Comparison of ENCODE assay signal across 22 cellular contexts in genomic region chr12:94987806-94988205, GRCh38. TPM values are rescaled to one million over a fixed set of nuclear protein-coding genes. Genes with fewer than 3 reads are reported as not detected.
DNase-seq lines count a peak whose midpoint lies in the region; ATAC-seq lines count a peak whose summit lies in the region.
"Had no signal": no experiment of that assay in that cellular context is flagged by ENCODE, and none has a peak within 500 bp of the region (broad histone marks: within the 10 kb centered on the region; RNA-seq: fewer than 3 reads in every experiment).

No MANE protein-coding gene starts in this region.

- CTCF ChIA-PET in activated CD8-positive, alpha-beta T cell treated with anti-CD3 and anti-CD28 coated beads, Interleukin-2, amount 10 ng/mL, durations not matched to agents 7 days and 5 days (lab: Charles Lee): no interaction called here
- CTCF ChIA-PET in naive thymus-derived CD4-positive, alpha-beta T cell (lab: Charles Lee): interaction anchor here (0.6 kb wide), 1 partner anchor 84 kb away, joined by 7 read pairs; no protein-coding TSS in a partner anchor

- H3K9me3 ChIP-seq in naive thymus-derived CD4-positive, alpha-beta T cell (ENCODE audit: control insufficient read depth in 2 of 3, low read length in 3 of 3): no peaks in the 10 kb centered on the region
- H3K9me3 ChIP-seq: esophagus muscularis mucosa, left lung, right atrium auricular region had no signal

- POLR2A ChIA-PET in activated CD8-positive, alpha-beta T cell treated with anti-CD3 and anti-CD28 coated beads, Interleukin-2, amount 10 ng/mL, durations not matched to agents 7 days and 5 days (lab: Charles Lee): interaction anchor here (3.2 kb wide), 1 partner anchor 15 kb away, joined by 29 read pairs; the partner anchor contains the start of gene NDUFA12
- POLR2A ChIA-PET in naive thymus-derived CD4-positive, alpha-beta T cell (lab: Charles Lee): interaction anchor here (1.7 to 5.5 kb wide), 2 partner anchors 15 to 16 kb away, joined by 10 to 52 read pairs; partner anchors contain the start of gene NDUFA12

- peaks cover 52% of the 10 kb centered on the region for H3K36me3 Mint-ChIP-seq in activated CD8-positive, alpha-beta T cell treated with anti-CD3 and anti-CD28 coated beads, Interleukin-2, amount 10 ng/mL, durations not matched to agents 7 days and 5 days (ENCODE audit: low read depth)
- peaks cover 16 to 33% (median 22%) of the 10 kb centered on the region in 5 donors for H3K36me3 Mint-ChIP-seq in naive thymus-derived CD4-positive, alpha-beta T cell

- H3K4me3 Mint-ChIP-seq in activated CD8-positive, alpha-beta T cell treated with anti-CD3 and anti-CD28 coated beads, Interleukin-2, amount 10 ng/mL, durations not matched to agents 7 days and 5 days: peak overlapping the region; percentile 6
- peak overlapping the region; percentile 42 to 90 (median 64) for H3K4me3 Mint-ChIP-seq in naive thymus-derived CD4-positive, alpha-beta T cell
- H3K4me3 Mint-ChIP-seq: activated B cell treated with CpG ODN at 0.5 μM for 24 hours; CD14-positive monocyte; stimulated activated naive B cell treated with anti-CD40 and anti-IgM and Interleukin-4, amounts not matched to agents 10 μg/mL and 1 μg/mL and 100 μg/mL, for 72 hours had no signal

- ATAC-seq in activated CD4-positive, CD25-positive, alpha-beta regulatory T cell treated with anti-CD3 and anti-CD28 coated beads, Interleukin-2, amount 50 U/mL, for 24 hours: peak; percentile 21 to 24
- ATAC-seq in activated CD8-positive, alpha-beta T cell treated with anti-CD3 and anti-CD28 coated beads, Interleukin-2, amount 10 ng/mL, durations not matched to agents 7 days and 5 days: peak; percentile 54
- ATAC-seq in naive thymus-derived CD4-positive, alpha-beta T cell: peak; percentile 72
- ATAC-seq in GM19455 (IDR thresholded peaks at IDR 0.05; ENCODE audit: unreplicated experiment) (no peak), left colon (no peak), GM19467 (IDR thresholded peaks at IDR 0.05; ENCODE audit: unreplicated experiment) (no peak)
- ATAC-seq: left lung; stimulated activated naive B cell treated with anti-CD40 and anti-IgM and Interleukin-4, amounts not matched to agents 10 μg/mL and 1 μg/mL and 100 μg/mL, for 72 hours had no signal

- no peak for DNase-seq in activated CD4-positive, CD25-positive, alpha-beta regulatory T cell treated with anti-CD3 and anti-CD28 coated beads, Interleukin-2, amount 50 U/mL, for 72 hours
- DNase-seq in HT1080 (ENCODE audit: low read depth) (peak; percentile 48), left colon (no peak)
- no peak for DNase-seq in activated CD8-positive, alpha-beta T cell treated with anti-CD3 and anti-CD28 coated beads, Interleukin-2, amount 10 ng/mL, durations not matched to agents 7 days and 5 days
- DNase-seq in naive thymus-derived CD4-positive, alpha-beta T cell: peak in 7 of 9 donors; percentile 58 to 75 (median 73)
- DNase-seq: 8988T; activated B cell treated with CpG ODN at 0.5 μM for 24 hours; activated CD8-positive, alpha-beta memory T cell treated with anti-CD3 and anti-CD28 coated beads, Interleukin-2, amount 50 U/mL, for 48 hours; H7; left lung; NCI-H1048; NCI-H2081 treated with DMSO at 0.1 percent for 48 hours; NCI-H524; Right ventricle myocardium superior; stimulated activated naive B cell treated with anti-CD40 and anti-IgM and Interleukin-4, amounts not matched to agents 10 μg/mL and 1 μg/mL and 100 μg/mL, for 72 hours; trophoblast cell had no signal

- H3K27ac ChIP-seq in naive thymus-derived CD4-positive, alpha-beta T cell (ENCODE audit: low read depth, low read length): peak overlapping the region; percentile 52
- H3K27ac ChIP-seq: esophagus muscularis mucosa, left lung, right atrium auricular region had no signal

- intact Hi-C loops in naive thymus-derived CD4-positive, alpha-beta T cell (cut with micrococcal nuclease): loop anchor here (1.0 to 10.0 kb wide), 9 partner anchors 15 to 1517 kb away; partner anchors contain the start of genes NDUFA12 (in 2 of the 2), FGD6 (in 1 of the 2), METAP2 (in 1 of the 2) and NR2C1 (in 1 of the 2)
- intact Hi-C loops in left colon (cut with DNase I, micrococcal nuclease): no loop called here

- peaks cover 25 to 61% of the 10 kb centered on the region in 2 donors for H3K4me1 ChIP-seq in naive thymus-derived CD4-positive, alpha-beta T cell (ENCODE audit: control insufficient read depth in 2 of 2, insufficient read depth in 2 of 2, low read length in 2 of 2)
- H3K4me1 ChIP-seq: esophagus muscularis mucosa, left lung had no signal

- H3K36me3 ChIP-seq in naive thymus-derived CD4-positive, alpha-beta T cell (ENCODE audit: control insufficient read depth in 2 of 3, insufficient read depth in 3 of 3, low read length in 3 of 3): peaks cover 0 to 9% (median 4%) of the 10 kb centered on the region in 3 experiments

- no peaks in the 10 kb centered on the region for H3K9me3 Mint-ChIP-seq in activated CD8-positive, alpha-beta T cell treated with anti-CD3 and anti-CD28 coated beads, Interleukin-2, amount 10 ng/mL, durations not matched to agents 7 days and 5 days (ENCODE audit: insufficient read depth)
- peaks cover 0 to 4% (median 0%) of the 10 kb centered on the region in 11 donors for H3K9me3 Mint-ChIP-seq in naive thymus-derived CD4-positive, alpha-beta T cell
- H3K9me3 Mint-ChIP-seq: activated B cell treated with CpG ODN at 0.5 μM for 24 hours; CD14-positive monocyte; stimulated activated naive B cell treated with anti-CD40 and anti-IgM and Interleukin-4, amounts not matched to agents 10 μg/mL and 1 μg/mL and 100 μg/mL, for 72 hours had no signal

- H3K4me3 ChIP-seq in naive thymus-derived CD4-positive, alpha-beta T cell (ENCODE audit: low read length): no peak overlapping the region
- H3K4me3 ChIP-seq: esophagus muscularis mucosa, left lung, right atrium auricular region had no signal

- H3K4me1 Mint-ChIP-seq in activated CD8-positive, alpha-beta T cell treated with anti-CD3 and anti-CD28 coated beads, Interleukin-2, amount 10 ng/mL, durations not matched to agents 7 days and 5 days (ENCODE audit: low read depth): peaks cover 59% of the 10 kb centered on the region
- H3K4me1 Mint-ChIP-seq in naive thymus-derived CD4-positive, alpha-beta T cell: peaks cover 40 to 95% (median 77%) of the 10 kb centered on the region in 7 donors

- no peaks in the 10 kb centered on the region for H3K27me3 Mint-ChIP-seq in activated CD8-positive, alpha-beta T cell treated with anti-CD3 and anti-CD28 coated beads, Interleukin-2, amount 10 ng/mL, durations not matched to agents 7 days and 5 days (ENCODE audit: low read depth)
- H3K27me3 Mint-ChIP-seq in naive thymus-derived CD4-positive, alpha-beta T cell: no peaks in the 10 kb centered on the region
- H3K27me3 Mint-ChIP-seq: activated B cell treated with CpG ODN at 0.5 μM for 24 hours; stimulated activated naive B cell treated with anti-CD40 and anti-IgM and Interleukin-4, amounts not matched to agents 10 μg/mL and 1 μg/mL and 100 μg/mL, for 72 hours had no signal

- H3K27me3 ChIP-seq in naive thymus-derived CD4-positive, alpha-beta T cell (ENCODE audit: control insufficient read depth in 2 of 2, insufficient read depth in 2 of 2, low read length in 2 of 2): no peaks in the 10 kb centered on the region
- H3K27me3 ChIP-seq: esophagus muscularis mucosa, left lung, right atrium auricular region had no signal

- H3K27ac Mint-ChIP-seq in activated CD8-positive, alpha-beta T cell treated with anti-CD3 and anti-CD28 coated beads, Interleukin-2, amount 10 ng/mL, durations not matched to agents 7 days and 5 days: peak overlapping the region; percentile 53
- H3K27ac Mint-ChIP-seq in naive thymus-derived CD4-positive, alpha-beta T cell: peak overlapping the region; percentile 50 to 99 (median 97)
- H3K27ac Mint-ChIP-seq: activated B cell treated with CpG ODN at 0.5 μM for 24 hours; stimulated activated naive B cell treated with anti-CD40 and anti-IgM and Interleukin-4, amounts not matched to agents 10 μg/mL and 1 μg/mL and 100 μg/mL, for 72 hours had no signal

RNA-seq across cellular contexts. Expression of gene NDUFA12, which starts 15.7 kb away (rescaled TPM):
- total RNA-seq in HT1080 (2014; rRNA removed; shearing (Covaris generic)): 152 and 167 TPM in 2 replicates
- 167 TPM in 2 replicates for polyA plus RNA-seq in HT1080 (2015; cell fraction: cytosol; rRNA removed)
- 93.3 and 95.1 TPM in 2 replicates for polyA plus RNA-seq in HT1080 (2015; cell fraction: nucleus; rRNA removed)
- total RNA-seq in activated CD8-positive, alpha-beta T cell treated with anti-CD3 and anti-CD28 coated beads, Interleukin-2, amount 10 ng/mL, durations not matched to agents 7 days and 5 days: 100 to 1,000 TPM; 247 to 253 TPM
- 100 to 1,000 TPM in 1 of 5 experiments, 10 to 100 TPM in 4; 57.8 to 123 (median 68.5) TPM for total RNA-seq in naive thymus-derived CD4-positive, alpha-beta T cell
- 100 to 1,000 TPM; 393 to 507 TPM for polyA plus RNA-seq in naive thymus-derived CD4-positive, alpha-beta T cell
- total RNA-seq in left colon: 100 to 1,000 TPM; 125 to 141 TPM

Comparison
In these comparisons a context has a peak if more than half of its experiments do, and no peak if none do; other contexts are left out.
1. ATAC-seq: peak in activated CD4-positive, CD25-positive, alpha-beta regulatory T cell treated with anti-CD3 and anti-CD28 coated beads, Interleukin-2, amount 50 U/mL, for 24 hours (2 of 2), activated CD8-positive, alpha-beta T cell treated with anti-CD3 and anti-CD28 coated beads, Interleukin-2, amount 10 ng/mL, durations not matched to agents 7 days and 5 days (single experiment) and naive thymus-derived CD4-positive, alpha-beta T cell (single experiment); none in GM19455 (single experiment), left colon (single experiment) and GM19467 (single experiment).
2. DNase-seq: peak in HT1080 (single experiment) and naive thymus-derived CD4-positive, alpha-beta T cell (7 of 9); none in activated CD4-positive, CD25-positive, alpha-beta regulatory T cell treated with anti-CD3 and anti-CD28 coated beads, Interleukin-2, amount 50 U/mL, for 72 hours (single experiment), activated CD8-positive, alpha-beta T cell treated with anti-CD3 and anti-CD28 coated beads, Interleukin-2, amount 10 ng/mL, durations not matched to agents 7 days and 5 days (single experiment) and left colon (0 of 2).
3. intact Hi-C loops: an anchor here in naive thymus-derived CD4-positive, alpha-beta T cell (1.0 to 10.0 kb wide); none called in left colon.